Comparison of ENCODE assay signal across 8 cellular contexts in genomic region chr2:163265562-163265961, GRCh38.
"Had no signal": no experiment of that assay in that cellular context is flagged by ENCODE, and none has a peak within 500 bp of the region (broad histone marks: within the 10 kb centered on the region; RNA-seq: fewer than 3 reads in every experiment).

No MANE protein-coding gene starts in this region.

- H3K9ac ChIP-seq: KMS-11 had no signal

- H3K4me2 ChIP-seq: KMS-11 had no signal

- H3K4me3 ChIP-seq: K562 had no signal

- H3K27me3 Mint-ChIP-seq: IgD-negative memory B cell had no signal

- H3K4me1 Mint-ChIP-seq: IgD-negative memory B cell had no signal

- ATAC-seq: K562 had no signal

- H3K27ac Mint-ChIP-seq: IgD-negative memory B cell had no signal

- H3K4me3 Mint-ChIP-seq: IgD-negative memory B cell had no signal

- H3K27ac ChIP-seq: HL-60, KMS-11 had no signal

- FAIRE-seq: HTR-8/SVneo, K562 had no signal

- DNase-seq: IMR-90, KBM-7, KG1 had no signal

- H3K36me3 Mint-ChIP-seq: IgD-negative memory B cell had no signal
